ENCODE assay signal across 8 cellular contexts in genomic region chr2:164621761-164622105, GRCh38. TPM values are rescaled to one million over a fixed set of nuclear protein-coding genes. Genes with fewer than 3 reads are reported as not detected.
DNase-seq lines count a peak whose midpoint lies in the region; ATAC-seq and TF ChIP-seq lines count a peak whose summit lies in the region.

No MANE protein-coding gene starts in this region.

- H4K20me1 ChIP-seq in GM23248 (ENCODE audit: insufficient read depth) = no peaks in the 10 kb centered on the region
- no peaks in the 10 kb centered on the region for H4K20me1 ChIP-seq in PC-9 (ENCODE audit: insufficient read depth)

- H3K4me1 ChIP-seq in GM23248 (ENCODE audit: insufficient read depth) = peaks cover 28% of the 10 kb centered on the region
- H3K4me1 ChIP-seq in PC-9 (replicated peaks; ENCODE audit: insufficient read depth) = no peaks in the 10 kb centered on the region; the same call in 1 of the 2 replicates

- H3K9ac ChIP-seq in GM23248 = no peak overlapping the region

- H3K9me3 ChIP-seq in GM23248 (ENCODE audit: low read depth) = no peaks in the 10 kb centered on the region
- H3K9me3 ChIP-seq in PC-9 (ENCODE audit: insufficient read depth, low read depth) = no peaks in the 10 kb centered on the region

- in situ Hi-C loops in GM23248 (cut with MboI) = no loop called here

- CTCF ChIA-PET in PC-9 (lab: Charles Lee) = no interaction called here

- H3F3A ChIP-seq in GM23248 (ENCODE audit: insufficient read depth) (peaks cover 30% of the 10 kb centered on the region), PC-9 (ENCODE audit: insufficient read depth, low read depth) (no peaks in the 10 kb centered on the region)

- H3K4me2 ChIP-seq in GM23248 (ENCODE audit: unreplicated experiment) (peak overlapping the region; percentile 51), PC-9 (peak overlapping the region; percentile 80)

- no peak overlapping the region for H3K27ac ChIP-seq in GM23248
- no peak overlapping the region for H3K27ac ChIP-seq in PC-9

- intact Hi-C loops in PC-9 (cut with micrococcal nuclease; ENCODE audit: unreplicated experiment) = no loop called here

- BruUV-seq in PC-9 (replicated peaks; lab: Mats Ljungman, UMichigan) = no TSS peak

- peak overlapping the region; percentile 53; the same call in 1 of the 2 replicates for H2AFZ ChIP-seq in GM23248
- H2AFZ ChIP-seq in PC-9 = peak overlapping the region; percentile 81

- H3K79me2 ChIP-seq in GM23248 (ENCODE audit: insufficient read depth) (no peaks in the 10 kb centered on the region), PC-9 (ENCODE audit: low read depth) (no peaks in the 10 kb centered on the region)

- H3K9me2 ChIP-seq in GM23248 (ENCODE audit: insufficient read depth) (no peaks in the 10 kb centered on the region), PC-9 (ENCODE audit: insufficient read depth) (no peaks in the 10 kb centered on the region)

- ATAC-seq in HG03025 (IDR thresholded peaks at IDR 0.05; ENCODE audit: low FRiP score, unreplicated experiment) (no peak), HG02852 (IDR thresholded peaks at IDR 0.05; ENCODE audit: unreplicated experiment) (no peak), HG03342 (IDR thresholded peaks at IDR 0.05; ENCODE audit: unreplicated experiment) (no peak)

- TF ChIP-seq CTCF in PC-9 (conservative IDR thresholded peaks at IDR 0.05) (no peak), retinal pigment epithelial cell (conservative IDR thresholded peaks at IDR 0.05; ENCODE audit: low read depth, low read length) (no peak)

- 7% methylated on average over 9 to 11 of the region's 14 CpGs for WGBS in GM23248 (ENCODE audit: low coverage in 1 of 2, low lambda C conversion rate in 2 of 2, missing lambda C conversion rate in 2 of 2), 2 experiments

- peaks cover 6% of the 10 kb centered on the region; the same call in 1 of the 2 replicates for H3K27me3 ChIP-seq in GM23248 (replicated peaks; ENCODE audit: insufficient read depth)
- no peaks in the 10 kb centered on the region for H3K27me3 ChIP-seq in PC-9 (ENCODE audit: insufficient read depth, low read depth)

- peak overlapping the region; percentile 69 for H3K4me3 ChIP-seq in GM23248
- peak overlapping the region; percentile 63; the same call in 1 of the 2 replicates for H3K4me3 ChIP-seq in PC-9
- peak overlapping the region; percentile 57 for H3K4me3 ChIP-seq in retinal pigment epithelial cell (ENCODE audit: low read length)

- DNase-seq in GM23248 (no peak), PC-9 (no peak), glomerular visceral epithelial cell (ENCODE audit: extremely low spot score) (peak; percentile 40), retinal pigment epithelial cell (ENCODE audit: low read depth) (no peak), putamen (ENCODE audit: low spot score) (no peak)

- H3K36me3 ChIP-seq in GM23248 (ENCODE audit: low read depth) (no peaks in the 10 kb centered on the region), PC-9 (ENCODE audit: low read depth) (no peaks in the 10 kb centered on the region)

- POLR2A ChIA-PET in PC-9 (lab: Charles Lee; ENCODE audit: unreplicated experiment) = interaction anchor here (0.6 kb wide), 1 partner anchor 207 kb away, joined by 3 read pairs; no protein-coding TSS in a partner anchor

RNA-seq across cellular contexts. Expression of gene GRB14, which starts 0.5 kb away (rescaled TPM):
- total RNA-seq in GM23248 (2014; rRNA removed; shearing (Covaris generic)) = not detected in 2 replicates
- 0.22 and 0.23 TPM in 2 replicates for polyA plus RNA-seq in GM23248 (2016; fragmentation: Nextera tagmentation; extraction: Ambion mirVana)
- 2.8 and 3.4 TPM in 2 replicates for total RNA-seq in PC-9 (2021)
